13 cellular contexts compared by ENCODE assay signal in the genomic region with DNA sequence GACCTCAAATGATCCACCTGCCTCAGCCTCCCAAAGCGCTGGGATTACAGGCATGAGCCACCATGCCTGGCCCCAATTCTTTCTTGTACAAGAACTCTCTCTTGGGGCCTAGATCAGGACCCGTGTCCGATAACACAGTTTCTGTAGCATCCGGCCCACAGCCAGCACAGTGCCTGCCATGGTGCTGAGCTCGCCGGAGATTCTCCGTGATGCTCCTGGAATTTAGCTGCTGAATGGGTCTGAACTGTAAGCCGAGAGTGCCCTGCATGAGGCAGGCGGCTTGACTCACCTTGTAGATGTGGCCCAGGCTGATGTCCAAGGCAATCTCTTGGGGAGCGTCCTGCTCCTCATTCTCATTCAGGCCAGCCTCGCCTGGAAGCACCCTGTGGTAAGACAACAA. TPM values are rescaled to one million over a fixed set of nuclear protein-coding genes. Genes with fewer than 3 reads are reported as not detected.
DNase-seq lines count a peak whose midpoint lies in the region; FAIRE-seq and TF ChIP-seq lines count a peak whose summit lies in the region.
"Had no signal": no experiment of that assay in that cellular context is flagged by ENCODE, and none has a peak within 500 bp of the region (broad histone marks: within the 10 kb centered on the region; RNA-seq: fewer than 3 reads in every experiment).

No MANE protein-coding gene starts in this region.

- H3K23ac ChIP-seq in H1 (ENCODE audit: insufficient read length), result no peak overlapping the region

- no peaks in the 10 kb centered on the region for H3K79me1 ChIP-seq in H1 (ENCODE audit: low read depth, low read length)

- no peak overlapping the region for H3K9ac ChIP-seq in BLaER1 treated with 17β-estradiol and CSF1 and Interleukin-3, amounts not matched to agents 10 nM and 100 nM
- H3K9ac ChIP-seq in H1 (replicated peaks in 1 of 4; ENCODE audit: extremely low read depth in 1 of 4, low read depth in 3 of 4, low read length in 3 of 4), result no peak overlapping the region

- peaks cover 7 to 42% (median 23%) of the 10 kb centered on the region in 10 experiments; a peak in 17 of 20 replicates for H3K4me1 ChIP-seq in BLaER1 treated with 17β-estradiol and CSF1 and Interleukin-3, amounts not matched to agents 10 nM and 100 nM
- peaks cover 0 to 15% (median 8%) of the 10 kb centered on the region in 4 experiments; a peak in 6 of 7 replicates for H3K4me1 ChIP-seq in H1 (replicated peaks in 1 of 4; ENCODE audit: control insufficient read depth in 3 of 4, insufficient read depth in 4 of 4, low read length in 3 of 4)

- H3K56ac ChIP-seq in H1 (replicated peaks; ENCODE audit: insufficient read length, low read depth, low read length), result no peak overlapping the region

- H3K27ac ChIP-seq in BLaER1 treated with 17β-estradiol and CSF1 and Interleukin-3, amounts not matched to agents 10 nM and 100 nM, result no peak overlapping the region
- H3K27ac ChIP-seq in H1 (ENCODE audit: low read depth, low read length), result no peak overlapping the region
- H3K27ac ChIP-seq in substantia nigra (ENCODE audit: low read depth, low read length, poor library complexity, severe bottlenecking), result peak overlapping the region; percentile 98

- H3K23me2 ChIP-seq in H1 (ENCODE audit: low read depth, low read length), result no peaks in the 10 kb centered on the region

- no peak overlapping the region for H2BK120ac ChIP-seq in H1 (replicated peaks; ENCODE audit: low read depth, low read length)

- intact Hi-C loops in activated naive CD4-positive, alpha-beta T cell treated with anti-CD3 and anti-CD28 coated beads for 36 hours (cut with micrococcal nuclease), result no loop called here

- no peaks in the 10 kb centered on the region for H3K36me3 ChIP-seq in BLaER1 treated with 17β-estradiol and CSF1 and Interleukin-3, amounts not matched to agents 10 nM and 100 nM
- no peaks in the 10 kb centered on the region for H3K36me3 ChIP-seq in H1 (ENCODE audit: control insufficient read depth in 2 of 4, insufficient read depth in 4 of 4, low read length in 3 of 4)

- FAIRE-seq in H1 (lab: Jason Lieb, UNC), result no peak
- FAIRE-seq: H54, HepG2 had no signal

- TF ChIP-seq POLR2A in H1 (IDR thresholded peaks at IDR 0.05; ENCODE audit: control extremely low read depth in 1 of 2, low read depth in 2 of 2, low read length in 2 of 2), result no peak

- H3K14ac ChIP-seq in H1 (ENCODE audit: insufficient read length), result no peak overlapping the region

- H3K4me3 ChIP-seq in BLaER1 treated with 17β-estradiol and CSF1 and Interleukin-3, amounts not matched to agents 10 nM and 100 nM, result no peak overlapping the region
- no peak overlapping the region for H3K4me3 ChIP-seq in H1 (ENCODE audit: extremely low read depth in 1 of 4, insufficient read depth in 2 of 4, low read depth in 3 of 4, low read length in 4 of 4)

- POLR2A ChIA-PET in H1 (lab: Charles Lee; ENCODE audit: partially characterized antibody), result interaction anchor here (1.0 kb wide), 1 partner anchor 10 kb away, joined by 3 read pairs; no protein-coding TSS in a partner anchor

- H4K91ac ChIP-seq in H1 (replicated peaks; ENCODE audit: insufficient read length, low read length), result peak overlapping the region; percentile 80

- 95% methylated on average over 11 of the region's 11 CpGs; no CpG with 5 or more reads in 1 of the 2 experiments for WGBS in H1 (ENCODE audit: extremely low coverage in 1 of 2, insufficient coverage in 1 of 2, insufficient read length in 1 of 2, insufficient replicate concordance in 2 of 2, low coverage in 1 of 2, low lambda C conversion rate in 2 of 2, missing lambda C conversion rate in 1 of 2), 2 experiments

- H3K9me3 Mint-ChIP-seq in activated naive CD4-positive, alpha-beta T cell treated with anti-CD3 and anti-CD28 coated beads, Interleukin-2, amount 50 U/mL, for 24 hours, result no peaks in the 10 kb centered on the region
- peaks cover 2% of the 10 kb centered on the region for H3K9me3 Mint-ChIP-seq in activated naive CD4-positive, alpha-beta T cell treated with anti-CD3 and anti-CD28 coated beads for 36 hours

- no peak for TF ChIP-seq RAD21 in H1 (IDR thresholded peaks at IDR 0.05 in 1 of 2, conservative IDR thresholded peaks at IDR 0.05 in 1 of 2; ENCODE audit: low read depth in 2 of 2, low read length in 2 of 2)

- H3K36me3 Mint-ChIP-seq in activated naive CD4-positive, alpha-beta T cell treated with anti-CD3 and anti-CD28 coated beads, Interleukin-2, amount 50 U/mL, for 24 hours, result peaks cover under 1% of the 10 kb centered on the region
- no peaks in the 10 kb centered on the region for H3K36me3 Mint-ChIP-seq in activated naive CD4-positive, alpha-beta T cell treated with anti-CD3 and anti-CD28 coated beads for 36 hours (ENCODE audit: low read depth)
- H3K36me3 Mint-ChIP-seq: CD4-positive, alpha-beta memory T cell had no signal

- H2BK5ac ChIP-seq in H1 (ENCODE audit: low read depth, low read length), result peak overlapping the region; percentile 60; the same call in 1 of the 2 replicates

- peaks cover 0 to 14% (median under 1%) of the 10 kb centered on the region in 11 experiments; a peak in 7 of 22 replicates for H3K9me3 ChIP-seq in BLaER1 treated with 17β-estradiol and CSF1 and Interleukin-3, amounts not matched to agents 10 nM and 100 nM (replicated peaks in 1 of 11)
- H3K9me3 ChIP-seq in H1 (ENCODE audit: insufficient read depth in 2 of 2, low read depth in 1 of 2, low read length in 1 of 2), result no peaks in the 10 kb centered on the region
- H3K9me3 ChIP-seq: Caco-2 had no signal

- H3K79me2 ChIP-seq in H1 (ENCODE audit: control insufficient read depth in 1 of 2, insufficient read depth in 2 of 2, low read length in 2 of 2), result no peaks in the 10 kb centered on the region

- no peak for DNase-seq in activated naive CD4-positive, alpha-beta T cell treated with anti-CD3 and anti-CD28 coated beads for 36 hours
- DNase-seq in H1 (ENCODE audit: low read depth in 1 of 2, low spot score in 2 of 2) (no peak), substantia nigra (lab: John Stamatoyannopoulos, UW) (no peak), DMS53 (lab: John Stamatoyannopoulos, UW) (no peak), NCI-H1417 (lab: John Stamatoyannopoulos, UW) (no peak)
- DNase-seq: 8988T; AML-193; Caco-2; CD4-positive, alpha-beta memory T cell had no signal

- peak overlapping the region in 8 of 11 experiments; percentile 10 to 60 (median 39); a peak in 14 of 22 replicates for H3K4me2 ChIP-seq in BLaER1 treated with 17β-estradiol and CSF1 and Interleukin-3, amounts not matched to agents 10 nM and 100 nM
- H3K4me2 ChIP-seq in H1 (ENCODE audit: insufficient read depth in 1 of 2, low read depth in 2 of 2, low read length in 2 of 2), result no peak overlapping the region

- peaks cover 58% of the 10 kb centered on the region for H3K4me1 Mint-ChIP-seq in activated naive CD4-positive, alpha-beta T cell treated with anti-CD3 and anti-CD28 coated beads, Interleukin-2, amount 50 U/mL, for 24 hours
- peaks cover 28% of the 10 kb centered on the region for H3K4me1 Mint-ChIP-seq in activated naive CD4-positive, alpha-beta T cell treated with anti-CD3 and anti-CD28 coated beads for 36 hours (ENCODE audit: low read depth)

- peak overlapping the region; percentile 19 for H3K4me3 Mint-ChIP-seq in activated naive CD4-positive, alpha-beta T cell treated with anti-CD3 and anti-CD28 coated beads, Interleukin-2, amount 50 U/mL, for 24 hours
- H3K4me3 Mint-ChIP-seq in activated naive CD4-positive, alpha-beta T cell treated with anti-CD3 and anti-CD28 coated beads for 36 hours, result no peak overlapping the region

- CTCF ChIA-PET in activated naive CD4-positive, alpha-beta T cell treated with anti-CD3 and anti-CD28 coated beads for 36 hours (lab: Charles Lee), result no interaction called here
- CTCF ChIA-PET in H1 (lab: Charles Lee; ENCODE audit: partially characterized antibody), result interaction anchor here (1.5 to 2.3 kb wide), 2 partner anchors 11 to 28 kb away, joined by 9 to 10 read pairs; no protein-coding TSS in a partner anchor

- H4K5ac ChIP-seq in H1 (ENCODE audit: insufficient read length, low read depth, low read length), result no peak overlapping the region

- no peak for TF ChIP-seq CTCF in H1 (IDR thresholded peaks at IDR 0.05; ENCODE audit: control extremely low read depth in 1 of 3, insufficient read depth in 1 of 3, low read depth in 1 of 3, low read length in 3 of 3)

- H3K18ac ChIP-seq in H1 (ENCODE audit: extremely low read depth, low read length), result peak overlapping the region; percentile 60; the same call in 1 of the 2 replicates

- no peak for TF ChIP-seq EP300 in H1 (IDR thresholded peaks at IDR 0.05; ENCODE audit: borderline replicate concordance in 1 of 2, low read depth in 2 of 2, low read length in 2 of 2)

- no peak overlapping the region; the same call in none of the 2 replicates for H4K8ac ChIP-seq in H1 (ENCODE audit: extremely low read depth, insufficient read depth, low read length)

- peaks cover 0 to 9% (median 0%) of the 10 kb centered on the region in 11 experiments; a peak in 2 of 22 replicates for H3K27me3 ChIP-seq in BLaER1 treated with 17β-estradiol and CSF1 and Interleukin-3, amounts not matched to agents 10 nM and 100 nM
- H3K27me3 ChIP-seq in H1 (replicated peaks in 1 of 4; ENCODE audit: control insufficient read depth in 3 of 4, extremely low read depth in 1 of 4, insufficient read depth in 3 of 4, low read length in 3 of 4), result peaks cover 0 to 3% (median 1%) of the 10 kb centered on the region in 4 experiments; a peak in 1 of 7 replicates

- peak overlapping the region; percentile 87 for H3K4ac ChIP-seq in H1 (replicated peaks; ENCODE audit: insufficient read length, low read depth, low read length)

- H3K27ac Mint-ChIP-seq in activated naive CD4-positive, alpha-beta T cell treated with anti-CD3 and anti-CD28 coated beads, Interleukin-2, amount 50 U/mL, for 24 hours, result no peak overlapping the region
- H3K27ac Mint-ChIP-seq in activated naive CD4-positive, alpha-beta T cell treated with anti-CD3 and anti-CD28 coated beads for 36 hours, result no peak overlapping the region

- 0 out of 2 replicates have a peak overlapping the region, but pooled peaks have one; percentile 60 for H2BK12ac ChIP-seq in H1 (ENCODE audit: low read depth, low read length)

- H4K20me1 ChIP-seq in BLaER1 treated with 17β-estradiol and CSF1 and Interleukin-3, amounts not matched to agents 10 nM and 100 nM, result no peaks in the 10 kb centered on the region
- no peaks in the 10 kb centered on the region for H4K20me1 ChIP-seq in H1 (replicated peaks in 1 of 2; ENCODE audit: control insufficient read depth in 1 of 2, insufficient read depth in 2 of 2, low read length in 2 of 2)

- no peak overlapping the region for H2BK20ac ChIP-seq in H1 (ENCODE audit: low read length)

- no peak overlapping the region for H2AFZ ChIP-seq in H1 (ENCODE audit: low read length)

- H3K27me3 Mint-ChIP-seq in activated naive CD4-positive, alpha-beta T cell treated with anti-CD3 and anti-CD28 coated beads, Interleukin-2, amount 50 U/mL, for 24 hours, result no peaks in the 10 kb centered on the region
- H3K27me3 Mint-ChIP-seq in activated naive CD4-positive, alpha-beta T cell treated with anti-CD3 and anti-CD28 coated beads for 36 hours (ENCODE audit: low read depth), result no peaks in the 10 kb centered on the region

- H2BK15ac ChIP-seq in H1 (ENCODE audit: low read length), result 0 out of 2 replicates have a peak overlapping the region, but pooled peaks have one; percentile 95

- no peak overlapping the region for H2AK5ac ChIP-seq in H1 (ENCODE audit: low read depth, low read length)

RNA-seq across cellular contexts. Expression of gene SEMA4C, which starts 53.3 kb away (rescaled TPM):
- 1 to 10 TPM; 7.7 to 8.5 TPM for total RNA-seq in activated naive CD4-positive, alpha-beta T cell treated with anti-CD3 and anti-CD28 coated beads for 36 hours
- 67.3 and 74.3 TPM in 2 replicates for total RNA-seq in H1 (2021; fragmentation: NEBNext Ultra II Directional; extraction: Animal tissue kit (Norgen Biotek cat#: 25700))
- polyA plus RNA-seq in H1 (2011; rRNA removed), result 47.5 and 71.4 TPM in 2 replicates
- polyA plus RNA-seq in H1 (2011; cell fraction: cytosol; rRNA removed), result 58.9 TPM
- 141 TPM for polyA plus RNA-seq in H1 (2011; cell fraction: nucleus; rRNA removed)
- 45.7 to 74.3 TPM (median 68.2 TPM) in 4 replicates for polyA plus RNA-seq in H1 (2012, experiment 1 of 2)
- polyA plus RNA-seq in H1 (2012, experiment 2 of 2), result 49.5 TPM
- 61.0 TPM for polyA plus RNA-seq in H1 (2013, experiment 1 of 2)
- 59.0 TPM for polyA plus RNA-seq in H1 (2013, experiment 2 of 2)
- 86.3 and 87.9 TPM in 2 replicates for polyA minus RNA-seq in H1 (2011; rRNA and poly(A)+ RNA removed)
- polyA minus RNA-seq in H1 (2011; cell fraction: cytosol; rRNA and poly(A)+ RNA removed), result 47.3 TPM
- 43.7 TPM for polyA minus RNA-seq in H1 (2011; cell fraction: nucleus; rRNA and poly(A)+ RNA removed)

Comparison
In these comparisons a context has a peak if more than half of its experiments do, and no peak if none do; other contexts are left out.
1. H3K4me2 ChIP-seq: peak in BLaER1 treated with 17β-estradiol and CSF1 and Interleukin-3, amounts not matched to agents 10 nM and 100 nM (8 of 11); none in H1 (0 of 2).